In genomic region chr21:39332175-39332574, GRCh38 we compare ENCODE assay signal across 27 cellular contexts. TPM values are rescaled to one million over a fixed set of nuclear protein-coding genes. Genes with fewer than 3 reads are reported as not detected.
DNase-seq lines count a peak whose midpoint lies in the region; ATAC-seq and TF ChIP-seq lines count a peak whose summit lies in the region.
"Had no signal": no experiment of that assay in that cellular context is flagged by ENCODE, and none has a peak within 500 bp of the region (broad histone marks: within the 10 kb centered on the region; RNA-seq: fewer than 3 reads in every experiment).

No MANE protein-coding gene starts in this region.

- peak overlapping the region; percentile 70 for H3K4me2 ChIP-seq in DOHH2 (ENCODE audit: low read length)
- H3K4me2 ChIP-seq in SU-DHL-6 (ENCODE audit: low read depth, low read length, poor library complexity, severe bottlenecking), result peak overlapping the region; percentile 55
- H3K4me2 ChIP-seq in mesendoderm (ENCODE audit: low read length), result no peak overlapping the region

- no peaks in the 10 kb centered on the region for H4K20me1 ChIP-seq in DOHH2 (ENCODE audit: control insufficient read depth, insufficient read depth, low read depth, low read length)
- no peaks in the 10 kb centered on the region for H4K20me1 ChIP-seq in SU-DHL-6 (ENCODE audit: low read depth, low read length)

- H3K4me3 ChIP-seq in DOHH2 (ENCODE audit: low read length), result peak overlapping the region; percentile 47
- no peak overlapping the region for H3K4me3 ChIP-seq in HUES48 (ENCODE audit: low read depth, low read length)
- H3K4me3 ChIP-seq in SU-DHL-6 (ENCODE audit: insufficient read depth, low read length, poor library complexity, severe bottlenecking), result no peak overlapping the region
- no peak overlapping the region for H3K4me3 ChIP-seq in mesendoderm (ENCODE audit: low read length)
- H3K4me3 ChIP-seq: colonic mucosa, gastroesophageal sphincter, pancreas, thoracic aorta had no signal

- no CpG with 5 or more reads among the region's 8 CpGs for WGBS in mesendoderm (ENCODE audit: extremely low coverage, insufficient coverage, low lambda C conversion rate)

- H2BK120ac ChIP-seq in mesendoderm (ENCODE audit: low read depth, low read length), result no peak overlapping the region

- TF ChIP-seq CTCF in DOHH2 (IDR thresholded peaks at IDR 0.05; ENCODE audit: low read depth, low read length, poor library complexity, severe bottlenecking) (no peak), SU-DHL-6 (IDR thresholded peaks at IDR 0.05; ENCODE audit: insufficient read depth, low read length, poor library complexity, severe bottlenecking) (no peak)

- H3K27ac ChIP-seq in DOHH2 (ENCODE audit: low read depth, low read length) (peak overlapping the region; percentile 84), HUES48 (ENCODE audit: low read depth, low read length) (peak overlapping the region; percentile 42), SU-DHL-6 (ENCODE audit: low read depth, low read length) (peak overlapping the region; percentile 89), mesendoderm (ENCODE audit: low read depth, low read length) (no peak overlapping the region)
- H3K27ac ChIP-seq: colonic mucosa, gastroesophageal sphincter, pancreas, thoracic aorta had no signal

- H3K79me2 ChIP-seq in DOHH2 (ENCODE audit: control insufficient read depth, low read length) (no peaks in the 10 kb centered on the region), SU-DHL-6 (ENCODE audit: insufficient read depth, low read length) (no peaks in the 10 kb centered on the region), mesendoderm (ENCODE audit: control insufficient read depth, insufficient read depth, low read length) (no peaks in the 10 kb centered on the region)

- H4K5ac ChIP-seq in mesendoderm (ENCODE audit: low read length), result no peak overlapping the region

- H3K23ac ChIP-seq in mesendoderm (ENCODE audit: low read length), result no peak overlapping the region

- peaks cover 92% of the 10 kb centered on the region for H3K4me1 ChIP-seq in DOHH2 (ENCODE audit: control insufficient read depth, low read length)
- H3K4me1 ChIP-seq in HUES48 (ENCODE audit: control insufficient read depth, insufficient read depth, low read length), result peaks cover 7% of the 10 kb centered on the region; the same call in 1 of the 2 replicates
- H3K4me1 ChIP-seq in mesendoderm (ENCODE audit: control insufficient read depth, low read depth, low read length), result peaks cover 2% of the 10 kb centered on the region
- H3K4me1 ChIP-seq: colonic mucosa, gastroesophageal sphincter, pancreas had no signal

- H2BK15ac ChIP-seq in mesendoderm (replicated peaks; ENCODE audit: low read depth), result no peak overlapping the region

- no peak overlapping the region for H4K8ac ChIP-seq in mesendoderm (ENCODE audit: low read depth, low read length)

- no peak for ATAC-seq in GM21423 (IDR thresholded peaks at IDR 0.05; ENCODE audit: unreplicated experiment)
- ATAC-seq: activated CD4-positive, alpha-beta T cell treated with anti-CD3 and anti-CD28 coated beads for 36 hours; activated CD8-positive, alpha-beta T cell treated with anti-CD3 and anti-CD28 coated beads, Interleukin-2, amount 10 ng/mL, durations not matched to agents 7 days and 5 days; activated T-helper 17 cell treated with anti-CD3 and anti-CD28 coated beads, Interleukin-2, amount 50 U/mL, for 72 hours; gastroesophageal sphincter; left cardiac atrium; pancreas; Right ventricle myocardium inferior had no signal

- no peaks in the 10 kb centered on the region for H3K79me1 ChIP-seq in mesendoderm (ENCODE audit: low read length)

- no peak overlapping the region for H2AK5ac ChIP-seq in mesendoderm (ENCODE audit: low read length)

- H3K36me3 ChIP-seq in DOHH2 (ENCODE audit: control insufficient read depth, low read length) (no peaks in the 10 kb centered on the region), HUES48 (ENCODE audit: control insufficient read depth, insufficient read depth, low read length) (no peaks in the 10 kb centered on the region), SU-DHL-6 (ENCODE audit: low read length) (no peaks in the 10 kb centered on the region), mesendoderm (ENCODE audit: control insufficient read depth, insufficient read depth, low read length) (no peaks in the 10 kb centered on the region)
- H3K36me3 ChIP-seq: colonic mucosa, gastroesophageal sphincter, pancreas, thoracic aorta had no signal

- no peak overlapping the region for H3K9ac ChIP-seq in HUES48 (ENCODE audit: low read depth, low read length)
- H3K9ac ChIP-seq in SU-DHL-6 (ENCODE audit: low read length), result peak overlapping the region; percentile 33
- no peak overlapping the region for H3K9ac ChIP-seq in mesendoderm (ENCODE audit: low read length)

- no peak overlapping the region for H3K18ac ChIP-seq in mesendoderm (ENCODE audit: low read length)

- H3K9me2 ChIP-seq in DOHH2 (replicated peaks; ENCODE audit: control insufficient read depth, low read length) (no peaks in the 10 kb centered on the region), SU-DHL-6 (replicated peaks; ENCODE audit: insufficient read depth, low read length) (no peaks in the 10 kb centered on the region)

- no peaks in the 10 kb centered on the region for H3K9me3 ChIP-seq in DOHH2 (ENCODE audit: control insufficient read depth, insufficient read depth, low read length)
- H3K9me3 ChIP-seq in HUES48 (ENCODE audit: control insufficient read depth, insufficient read depth, low read length), result no peaks in the 10 kb centered on the region
- no peaks in the 10 kb centered on the region for H3K9me3 ChIP-seq in SU-DHL-6 (ENCODE audit: insufficient read depth, low read length)
- H3K9me3 ChIP-seq: colonic mucosa, gastroesophageal sphincter, pancreas, thoracic aorta had no signal

- DNase-seq in mesendoderm (peak; percentile 96), pons (ENCODE audit: low spot score) (no peak), SKM-1 treated with dmso at 0.1 percent for 144 hours (lab: John Stamatoyannopoulos, UW; ENCODE audit: unreplicated experiment) (no peak)
- DNase-seq: activated CD4-positive, alpha-beta T cell treated with anti-CD3 and anti-CD28 coated beads for 36 hours; activated CD8-positive, alpha-beta T cell treated with anti-CD3 and anti-CD28 coated beads, Interleukin-2, amount 10 ng/mL, durations not matched to agents 7 days and 5 days; anterior cingulate cortex; CD4-positive, alpha-beta memory T cell; colonic mucosa; effector CD4-positive, alpha-beta T cell; left cardiac atrium; NCI-H1694; NCI-H2171; NCI-H510A treated with DMSO at 0.1 percent for 48 hours; nephron progenitor cell; stimulated activated CD4-positive, alpha-beta T cell treated with anti-CD3 and anti-CD28 coated beads, Interleukin-1b, Interleukin-23, amount 100 ng/mL, for 48 hours; stimulated activated CD8-positive, alpha-beta memory T cell treated with anti-CD3 and anti-CD28 coated beads, Interleukin-4, amount 100 ng/mL, for 48 hours; SW 1271; T-helper 9 cell had no signal

- H3F3A ChIP-seq in DOHH2 (ENCODE audit: control insufficient read depth, insufficient read depth), result peaks cover 49% of the 10 kb centered on the region
- peaks cover 62% of the 10 kb centered on the region for H3F3A ChIP-seq in SU-DHL-6 (ENCODE audit: insufficient read depth)

- H3K27me3 ChIP-seq in DOHH2 (ENCODE audit: control insufficient read depth, low read length), result no peaks in the 10 kb centered on the region
- H3K27me3 ChIP-seq in HUES48 (ENCODE audit: control insufficient read depth, insufficient read depth, low read length), result no peaks in the 10 kb centered on the region
- H3K27me3 ChIP-seq in SU-DHL-6 (ENCODE audit: low read length), result no peaks in the 10 kb centered on the region
- no peaks in the 10 kb centered on the region for H3K27me3 ChIP-seq in mesendoderm (ENCODE audit: insufficient read depth, low read length, poor library complexity)
- H3K27me3 ChIP-seq: colonic mucosa, gastroesophageal sphincter, pancreas had no signal

- H3K4ac ChIP-seq in mesendoderm (ENCODE audit: low read depth, low read length), result no peak overlapping the region

- H2AFZ ChIP-seq in SU-DHL-6 (ENCODE audit: low read depth, low read length, severe bottlenecking), result peak overlapping the region; percentile 36

- H3K56ac ChIP-seq in mesendoderm (ENCODE audit: low read length), result no peak overlapping the region

- no peak overlapping the region for H2BK5ac ChIP-seq in mesendoderm (ENCODE audit: low read length)

RNA-seq across cellular contexts. Expression of gene HMGN1, which starts 16.7 kb away (rescaled TPM):
- polyA plus RNA-seq in mesendoderm (2013, experiment 1 of 2), result 582 TPM
- polyA plus RNA-seq in mesendoderm (2013, experiment 2 of 2), result 578 TPM

RNA-seq across cellular contexts. Expression of gene BRWD1, which starts 18.7 kb away (rescaled TPM):
- 8.4 TPM for polyA plus RNA-seq in mesendoderm (2013, experiment 1 of 2)
- polyA plus RNA-seq in mesendoderm (2013, experiment 2 of 2), result 8.6 TPM
